16 cellular contexts compared by ENCODE assay signal in the genomic region with DNA sequence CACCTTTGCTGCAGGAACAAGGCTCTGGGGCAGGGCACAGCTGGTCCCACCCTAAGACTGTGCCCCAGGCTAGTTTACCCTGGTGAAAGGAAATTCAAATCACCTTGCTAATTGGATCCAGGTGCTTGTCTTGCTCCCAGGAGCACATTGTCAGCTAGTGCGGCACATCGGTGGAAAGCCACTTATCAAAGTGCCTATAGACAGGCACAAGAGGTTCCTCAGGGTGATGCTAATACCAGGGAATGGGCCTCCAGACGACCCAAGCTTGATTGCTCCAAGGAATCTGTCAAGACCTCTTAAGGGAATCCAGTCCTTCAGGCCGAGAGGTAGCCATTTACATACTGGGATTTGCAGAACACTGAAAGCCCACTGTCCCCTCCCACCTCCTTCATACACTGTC.
"Had no signal": no experiment of that assay in that cellular context is flagged by ENCODE, and none has a peak within 500 bp of the region (broad histone marks: within the 10 kb centered on the region; RNA-seq: fewer than 3 reads in every experiment).

No MANE protein-coding gene starts in this region.

- H3K27ac Mint-ChIP-seq: activated CD4-positive, alpha-beta T cell treated with anti-CD3 and anti-CD28 coated beads, Interleukin-2, amount 10 ng/mL, durations not matched to agents 7 days and 5 days; activated naive CD4-positive, alpha-beta T cell treated with anti-CD3 and anti-CD28 coated beads for 36 hours; activated T-helper 17 cell treated with anti-CD3 and anti-CD28 coated beads, Interleukin-2, amount 50 U/mL, for 72 hours had no signal

- H3K9me3 Mint-ChIP-seq: activated CD4-positive, alpha-beta T cell treated with anti-CD3 and anti-CD28 coated beads, Interleukin-2, amount 10 ng/mL, durations not matched to agents 7 days and 5 days; activated naive CD4-positive, alpha-beta T cell treated with anti-CD3 and anti-CD28 coated beads for 36 hours; activated T-helper 17 cell treated with anti-CD3 and anti-CD28 coated beads, Interleukin-2, amount 50 U/mL, for 72 hours had no signal

- H3K36me3 ChIP-seq: colonic mucosa, ovary, sigmoid colon, suprapubic skin, upper lobe of left lung had no signal

- H3K4me1 Mint-ChIP-seq: activated CD4-positive, alpha-beta T cell treated with anti-CD3 and anti-CD28 coated beads, Interleukin-2, amount 10 ng/mL, durations not matched to agents 7 days and 5 days; activated T-helper 17 cell treated with anti-CD3 and anti-CD28 coated beads, Interleukin-2, amount 50 U/mL, for 72 hours had no signal

- DNase-seq: activated CD4-positive, alpha-beta T cell treated with anti-CD3 and anti-CD28 coated beads, Interleukin-2, amount 10 ng/mL, durations not matched to agents 7 days and 5 days; activated CD8-positive, alpha-beta memory T cell treated with anti-CD3 and anti-CD28 coated beads for 24 hours; activated naive CD4-positive, alpha-beta T cell treated with anti-CD3 and anti-CD28 coated beads for 36 hours; colonic mucosa; foreskin keratinocyte; kidney; left ventricle myocardium superior; ovary; sigmoid colon; stimulated activated CD4-positive, alpha-beta T cell treated with anti-CD3 and anti-CD28 coated beads, Interleukin-12 subunit alpha, Interleukin-12 subunit beta, amount 100 ng/mL, for 4 hours; stimulated activated naive CD4-positive, alpha-beta T cell treated with Interleukin-2 at 50 U/mL for 16 hours; upper lobe of left lung had no signal

- H3K27me3 ChIP-seq: colonic mucosa, foreskin keratinocyte, ovary, sigmoid colon, suprapubic skin, upper lobe of left lung had no signal

- FAIRE-seq: endothelial cell of umbilical vein, kidney had no signal

- H3K4me3 Mint-ChIP-seq: activated CD4-positive, alpha-beta T cell treated with anti-CD3 and anti-CD28 coated beads, Interleukin-2, amount 10 ng/mL, durations not matched to agents 7 days and 5 days; activated naive CD4-positive, alpha-beta T cell treated with anti-CD3 and anti-CD28 coated beads for 36 hours; activated T-helper 17 cell treated with anti-CD3 and anti-CD28 coated beads, Interleukin-2, amount 50 U/mL, for 72 hours; neural crest cell had no signal

- ATAC-seq: activated T-helper 17 cell treated with anti-CD3 and anti-CD28 coated beads, Interleukin-2, amount 50 U/mL, for 72 hours; foreskin keratinocyte; left ventricle myocardium superior had no signal

- H3K9me3 ChIP-seq: colonic mucosa, ovary, sigmoid colon, suprapubic skin, upper lobe of left lung had no signal

- H3K4me1 ChIP-seq: colonic mucosa, foreskin keratinocyte, sigmoid colon, suprapubic skin, upper lobe of left lung had no signal

- H3K4me3 ChIP-seq: colonic mucosa, ovary, sigmoid colon, suprapubic skin, upper lobe of left lung had no signal

- H3K27ac ChIP-seq: colonic mucosa, foreskin keratinocyte, ovary, sigmoid colon, suprapubic skin, upper lobe of left lung had no signal
